In genomic region chr1:182299728-182300581, GRCh38 we compare ENCODE assay signal across 8 cellular contexts.
A peak's percentile ranks its signal among the peaks of the same experiment; 100 is the strongest.
DNase-seq lines count a peak whose midpoint lies in the region; ATAC-seq and TF ChIP-seq lines count a peak whose summit lies in the region.

No MANE protein-coding gene starts in this region.

- H3K27ac ChIP-seq in RWPE1 (peak overlapping the region; percentile 34; the same call in 1 of the 2 replicates), foreskin keratinocyte (no peak overlapping the region)

- ATAC-seq in foreskin keratinocyte (peak; percentile 44), sciatic nerve (peak; percentile 57), HG03045 (IDR thresholded peaks at IDR 0.05; ENCODE audit: unreplicated experiment) (no peak)

- intact Hi-C loops in sciatic nerve (cut with DNase I): loop anchor here (10.0 kb wide), 1 partner anchor 155 kb away; no protein-coding TSS in a partner anchor

- TF ChIP-seq CTCF in RWPE1 (conservative IDR thresholded peaks at IDR 0.05; ENCODE audit: low read depth): no peak
- TF ChIP-seq CTCF in foreskin keratinocyte (conservative IDR thresholded peaks at IDR 0.05): no peak

- DNase-seq in NCI-H1436 (lab: John Stamatoyannopoulos, UW) (peak; percentile 19), NCI-H1436 treated with DMSO at 0.1 percent for 48 hours (lab: John Stamatoyannopoulos, UW) (no peak), RWPE1 (ENCODE audit: low spot score) (peak; percentile 20), foreskin keratinocyte (peak in 1 of 2 donors; percentile 30), sciatic nerve (ENCODE audit: low spot score) (no peak), D341Med (ENCODE audit: low spot score) (no peak), NCI-H1092 (lab: John Stamatoyannopoulos, UW) (no peak)

- no peaks in the 10 kb centered on the region for H3K27me3 ChIP-seq in foreskin keratinocyte

- H3K4me1 ChIP-seq in foreskin keratinocyte: no peaks in the 10 kb centered on the region

- POLR2A ChIA-PET in RWPE1 (lab: Yijun Ruan, JAX; ENCODE audit: low non-redundant PET): no interaction called here

- CTCF ChIA-PET in RWPE1 (lab: Yijun Ruan, JAX): interaction anchor here (0.6 kb wide), 2 partner anchors 157 to 1277 kb away, joined by 3 to 6 read pairs; no protein-coding TSS in a partner anchor

Comparison
In these comparisons a context has a peak if more than half of its experiments do, and no peak if none do; other contexts are left out.
1. DNase-seq: peak in NCI-H1436 (single experiment) and RWPE1 (single experiment); none in NCI-H1436 treated with DMSO at 0.1 percent for 48 hours (single experiment), sciatic nerve (single experiment), D341Med (single experiment) and NCI-H1092 (single experiment).